ENCODE assay signal across 10 cellular contexts in genomic region chr11:1568451-1568911, GRCh38. TPM values are rescaled to one million over a fixed set of nuclear protein-coding genes. Genes with fewer than 3 reads are reported as not detected.
DNase-seq lines count a peak whose midpoint lies in the region; ATAC-seq and TF ChIP-seq lines count a peak whose summit lies in the region.
"Had no signal": no experiment of that assay in that cellular context is flagged by ENCODE, and none has a peak within 500 bp of the region (broad histone marks: within the 10 kb centered on the region; RNA-seq: fewer than 3 reads in every experiment).

No MANE protein-coding gene starts in this region.

- no peak for TF ChIP-seq POLR2A in GM18505 (IDR thresholded peaks at IDR 0.05; ENCODE audit: borderline replicate concordance, extremely low read depth, insufficient read depth, insufficient read length)

- H4K20me1 ChIP-seq in Karpas-422 (ENCODE audit: insufficient read depth, low read depth, low read length) (peaks cover 45% of the 10 kb centered on the region), hepatocyte (ENCODE audit: insufficient read depth, poor library complexity, severe bottlenecking) (peaks cover 46% of the 10 kb centered on the region)

- no peak for TF ChIP-seq CTCF in hepatocyte (IDR thresholded peaks at IDR 0.05; ENCODE audit: poor library complexity)

- DNase-seq in COLO668 (lab: John Stamatoyannopoulos, UW; ENCODE audit: unreplicated experiment) (peak; percentile 20), Karpas-422 (peak; percentile 77), hepatocyte (ENCODE audit: low spot score) (no peak)
- no peak for DNase-seq in stimulated activated CD8-positive, alpha-beta memory T cell treated with anti-CD3 and anti-CD28 coated beads, Interleukin-4, amount 100 ng/mL, for 48 hours

- H3K4me3 ChIP-seq in Karpas-422 (ENCODE audit: low read length) (no peak overlapping the region), mucosa of stomach (ENCODE audit: low read length) (no peak overlapping the region), hepatocyte (no peak overlapping the region)
- H3K4me3 ChIP-seq: cardiac muscle cell, ovary had no signal

- H3K9me2 ChIP-seq in Karpas-422 (replicated peaks; ENCODE audit: insufficient read depth, low read length): no peaks in the 10 kb centered on the region
- H3K9me2 ChIP-seq in hepatocyte (replicated peaks; ENCODE audit: insufficient read depth): no peaks in the 10 kb centered on the region

- H3K4me1 ChIP-seq in Karpas-422 (ENCODE audit: low read length) (peaks cover 21% of the 10 kb centered on the region), mucosa of stomach (ENCODE audit: control insufficient read depth, insufficient read depth, low read length) (peaks cover 62% of the 10 kb centered on the region), hepatocyte (ENCODE audit: insufficient read depth) (peaks cover 13% of the 10 kb centered on the region)

- H3K9me3 ChIP-seq in Karpas-422 (ENCODE audit: low read length) (no peaks in the 10 kb centered on the region), mucosa of stomach (ENCODE audit: control insufficient read depth, low read length) (no peaks in the 10 kb centered on the region), hepatocyte (ENCODE audit: low read depth) (no peaks in the 10 kb centered on the region)
- H3K9me3 ChIP-seq: ovary had no signal

- H3K27me3 ChIP-seq in Karpas-422 (ENCODE audit: low read length) (no peaks in the 10 kb centered on the region), mucosa of stomach (ENCODE audit: control insufficient read depth, insufficient read depth, low read length) (no peaks in the 10 kb centered on the region), hepatocyte (peaks cover 11% of the 10 kb centered on the region)
- H3K27me3 ChIP-seq: ovary had no signal

- no peak overlapping the region for H2AFZ ChIP-seq in Karpas-422 (ENCODE audit: low read length)
- no peak overlapping the region for H2AFZ ChIP-seq in hepatocyte

- WGBS in hepatocyte (ENCODE audit: low lambda C conversion rate, missing lambda C conversion rate): 62% methylated on average over 13 of the region's 13 CpGs

- H3K9ac ChIP-seq in Karpas-422 (ENCODE audit: low read length): no peak overlapping the region
- peak overlapping the region; percentile 47 for H3K9ac ChIP-seq in mucosa of stomach (ENCODE audit: low read length)

- H3K4me2 ChIP-seq in Karpas-422 (ENCODE audit: low read depth, low read length, poor library complexity, severe bottlenecking): no peak overlapping the region
- H3K4me2 ChIP-seq in hepatocyte: no peak overlapping the region

- H3K79me2 ChIP-seq in Karpas-422 (ENCODE audit: low read length) (no peaks in the 10 kb centered on the region), hepatocyte (peaks cover 20% of the 10 kb centered on the region)

- no peaks in the 10 kb centered on the region for H3K36me3 ChIP-seq in Karpas-422 (ENCODE audit: insufficient read depth, low read length)
- peaks cover under 1% of the 10 kb centered on the region for H3K36me3 ChIP-seq in mucosa of stomach (ENCODE audit: control insufficient read depth, insufficient read depth, low read length)
- no peaks in the 10 kb centered on the region for H3K36me3 ChIP-seq in hepatocyte (replicated peaks; ENCODE audit: insufficient read depth, low read depth)
- H3K36me3 ChIP-seq: cardiac muscle cell, ovary had no signal

- no peak for ATAC-seq in GM18505 (IDR thresholded peaks at IDR 0.05; ENCODE audit: unreplicated experiment)

- H3K27ac ChIP-seq in Karpas-422 (ENCODE audit: low read length): no peak overlapping the region
- H3K27ac ChIP-seq in angular gyrus (ENCODE audit: low read depth, low read length): peak overlapping the region; percentile 0
- H3K27ac ChIP-seq in hepatocyte: no peak overlapping the region
- H3K27ac ChIP-seq: cardiac muscle cell, ovary had no signal

RNA-seq across cellular contexts. Expression of gene DUSP8, which starts 3.6 kb away (rescaled TPM):
- total RNA-seq in Karpas-422 (2014; rRNA removed; shearing (Covaris generic); ENCODE audit: low replicate concordance): not detected in 2 replicates
- total RNA-seq in hepatocyte: 7.9 and 8.0 TPM in 2 replicates
- 13.0 and 17.7 TPM in 2 replicates for polyA plus RNA-seq in hepatocyte

RNA-seq across cellular contexts. Expression of gene KRTAP5-1, which starts 16.6 kb away (rescaled TPM):
- not detected in 2 replicates for total RNA-seq in Karpas-422 (2014; rRNA removed; shearing (Covaris generic); ENCODE audit: low replicate concordance)
- not detected in 2 replicates for total RNA-seq in hepatocyte
- 0.28 TPM in 1 of 2 replicates, not detected in the other for polyA plus RNA-seq in hepatocyte
- total RNA-seq: cardiac muscle cell, ovary, SK-MEL-5 had no signal
- polyA plus RNA-seq: cardiac muscle cell, ovary had no signal

RNA-seq across cellular contexts. Expression of gene KRTAP5-2, which starts 29.6 kb away (rescaled TPM):
- not detected in 2 replicates for total RNA-seq in Karpas-422 (2014; rRNA removed; shearing (Covaris generic); ENCODE audit: low replicate concordance)
- total RNA-seq in hepatocyte: not detected in 2 replicates
- polyA plus RNA-seq in hepatocyte: not detected in 2 replicates
- total RNA-seq: cardiac muscle cell, ovary had no signal
- polyA plus RNA-seq: cardiac muscle cell, ovary had no signal

RNA-seq across cellular contexts. Expression of gene KRTAP5-3, which starts 39.8 kb away (rescaled TPM):
- not detected in 2 replicates for total RNA-seq in Karpas-422 (2014; rRNA removed; shearing (Covaris generic); ENCODE audit: low replicate concordance)
- not detected in 2 replicates for total RNA-seq in hepatocyte
- not detected in 2 replicates for polyA plus RNA-seq in hepatocyte
- total RNA-seq: cardiac muscle cell, ovary, SK-MEL-5 had no signal
- polyA plus RNA-seq: cardiac muscle cell, ovary had no signal

RNA-seq across cellular contexts. Expression of gene KRTAP5-4, which starts 53.5 kb away (rescaled TPM):
- total RNA-seq in Karpas-422 (2014; rRNA removed; shearing (Covaris generic); ENCODE audit: low replicate concordance): not detected in 2 replicates
- total RNA-seq in hepatocyte: not detected in 2 replicates
- polyA plus RNA-seq in hepatocyte: not detected in 2 replicates
- total RNA-seq: cardiac muscle cell, ovary, SK-MEL-5 had no signal
- polyA plus RNA-seq: cardiac muscle cell, ovary had no signal

Comparison
In these comparisons a context has a peak if more than half of its experiments do, and no peak if none do; other contexts are left out.
1. DNase-seq: peak in COLO668 (single experiment) and Karpas-422 (single experiment); none in stimulated activated CD8-positive, alpha-beta memory T cell treated with anti-CD3 and anti-CD28 coated beads, Interleukin-4, amount 100 ng/mL, for 48 hours (single experiment) and hepatocyte (single experiment).